Comparison of ENCODE assay signal across 2 cellular contexts in the genomic region with DNA sequence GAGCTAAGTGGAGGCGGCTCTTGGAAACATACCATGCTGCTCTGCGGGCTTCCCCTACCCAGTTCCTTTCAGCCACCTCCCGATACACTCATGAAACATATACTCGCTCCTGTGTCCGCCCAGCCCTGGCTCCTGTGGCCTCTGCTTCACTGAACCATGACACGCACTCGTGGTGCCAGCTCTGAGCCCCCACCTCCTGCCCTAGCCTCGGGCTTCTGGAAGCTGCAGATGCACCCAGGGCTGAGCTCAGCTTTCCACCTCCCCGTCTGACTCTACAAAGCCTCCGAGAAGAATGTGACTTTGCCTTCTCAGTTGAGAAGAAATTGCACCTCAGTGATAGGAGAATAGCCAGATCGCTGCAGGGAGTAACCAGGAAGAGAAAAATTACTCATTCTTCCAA.
TF ChIP-seq lines count a peak whose summit lies in the region.

No MANE protein-coding gene starts in this region.

TF ChIP-seq in SK-N-SH, 30 proteins besides CTCF, POLR2A, EP300 and RAD21 (continued from another document):
- TF ChIP-seq, protein P1, sequence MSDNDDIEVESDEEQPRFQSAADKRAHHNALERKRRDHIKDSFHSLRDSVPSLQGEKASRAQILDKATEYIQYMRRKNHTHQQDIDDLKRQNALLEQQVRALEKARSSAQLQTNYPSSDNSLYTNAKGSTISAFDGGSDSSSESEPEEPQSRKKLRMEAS (IDR thresholded peaks at IDR 0.05; ENCODE audit: low read depth) = no peak
- TF ChIP-seq CHD2 (IDR thresholded peaks at IDR 0.05; ENCODE audit: low read length, partially characterized antibody) = no peak
- TF ChIP-seq, protein P2, sequence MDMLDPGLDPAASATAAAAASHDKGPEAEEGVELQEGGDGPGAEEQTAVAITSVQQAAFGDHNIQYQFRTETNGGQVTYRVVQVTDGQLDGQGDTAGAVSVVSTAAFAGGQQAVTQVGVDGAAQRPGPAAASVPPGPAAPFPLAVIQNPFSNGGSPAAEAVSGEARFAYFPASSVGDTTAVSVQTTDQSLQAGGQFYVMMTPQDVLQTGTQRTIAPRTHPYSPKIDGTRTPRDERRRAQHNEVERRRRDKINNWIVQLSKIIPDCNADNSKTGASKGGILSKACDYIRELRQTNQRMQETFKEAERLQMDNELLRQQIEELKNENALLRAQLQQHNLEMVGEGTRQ (IDR thresholded peaks at IDR 0.05; ENCODE audit: borderline replicate concordance, low read depth, low read length) = no peak
- TF ChIP-seq NFIC (IDR thresholded peaks at IDR 0.05; ENCODE audit: borderline replicate concordance) = no peak

TF ChIP-seq in SK-N-SH treated with all-trans-retinoic acid at 6 μM for 48 hours, 23 proteins besides CTCF, POLR2A, EP300 and RAD21 (continued from another document):
- TF ChIP-seq, protein P3, sequence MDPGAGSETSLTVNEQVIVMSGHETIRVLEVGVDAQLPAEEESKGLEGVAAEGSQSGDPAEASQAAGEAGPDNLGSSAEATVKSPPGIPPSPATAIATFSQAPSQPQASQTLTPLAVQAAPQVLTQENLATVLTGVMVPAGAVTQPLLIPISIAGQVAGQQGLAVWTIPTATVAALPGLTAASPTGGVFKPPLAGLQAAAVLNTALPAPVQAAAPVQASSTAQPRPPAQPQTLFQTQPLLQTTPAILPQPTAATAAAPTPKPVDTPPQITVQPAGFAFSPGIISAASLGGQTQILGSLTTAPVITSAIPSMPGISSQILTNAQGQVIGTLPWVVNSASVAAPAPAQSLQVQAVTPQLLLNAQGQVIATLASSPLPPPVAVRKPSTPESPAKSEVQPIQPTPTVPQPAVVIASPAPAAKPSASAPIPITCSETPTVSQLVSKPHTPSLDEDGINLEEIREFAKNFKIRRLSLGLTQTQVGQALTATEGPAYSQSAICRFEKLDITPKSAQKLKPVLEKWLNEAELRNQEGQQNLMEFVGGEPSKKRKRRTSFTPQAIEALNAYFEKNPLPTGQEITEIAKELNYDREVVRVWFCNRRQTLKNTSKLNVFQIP (CRISPR knock-in tag; IDR thresholded peaks at IDR 0.05; ENCODE audit: borderline replicate concordance, low read depth) = no peak
- TF ChIP-seq ISL1 (CRISPR knock-in tag; IDR thresholded peaks at IDR 0.05) (no peak), CSDC2 (CRISPR knock-in tag; IDR thresholded peaks at IDR 0.05) (no peak), ZNF8 (CRISPR knock-in tag; IDR thresholded peaks at IDR 0.05) (no peak), PPARA (CRISPR knock-in tag; IDR thresholded peaks at IDR 0.05; ENCODE audit: borderline replicate concordance) (no peak), ZFP3 (CRISPR knock-in tag; IDR thresholded peaks at IDR 0.05) (no peak), ZNF565 (CRISPR knock-in tag; conservative IDR thresholded peaks at IDR 0.05; ENCODE audit: low read depth) (no peak), TOX (CRISPR knock-in tag; IDR thresholded peaks at IDR 0.05; ENCODE audit: borderline replicate concordance) (no peak), GLIS3 (CRISPR knock-in tag; IDR thresholded peaks at IDR 0.05) (no peak), ESRRG (CRISPR knock-in tag; IDR thresholded peaks at IDR 0.05) (no peak), TCF4 (CRISPR knock-in tag; IDR thresholded peaks at IDR 0.05; ENCODE audit: borderline replicate concordance) (no peak)
- TF ChIP-seq, protein P4, sequence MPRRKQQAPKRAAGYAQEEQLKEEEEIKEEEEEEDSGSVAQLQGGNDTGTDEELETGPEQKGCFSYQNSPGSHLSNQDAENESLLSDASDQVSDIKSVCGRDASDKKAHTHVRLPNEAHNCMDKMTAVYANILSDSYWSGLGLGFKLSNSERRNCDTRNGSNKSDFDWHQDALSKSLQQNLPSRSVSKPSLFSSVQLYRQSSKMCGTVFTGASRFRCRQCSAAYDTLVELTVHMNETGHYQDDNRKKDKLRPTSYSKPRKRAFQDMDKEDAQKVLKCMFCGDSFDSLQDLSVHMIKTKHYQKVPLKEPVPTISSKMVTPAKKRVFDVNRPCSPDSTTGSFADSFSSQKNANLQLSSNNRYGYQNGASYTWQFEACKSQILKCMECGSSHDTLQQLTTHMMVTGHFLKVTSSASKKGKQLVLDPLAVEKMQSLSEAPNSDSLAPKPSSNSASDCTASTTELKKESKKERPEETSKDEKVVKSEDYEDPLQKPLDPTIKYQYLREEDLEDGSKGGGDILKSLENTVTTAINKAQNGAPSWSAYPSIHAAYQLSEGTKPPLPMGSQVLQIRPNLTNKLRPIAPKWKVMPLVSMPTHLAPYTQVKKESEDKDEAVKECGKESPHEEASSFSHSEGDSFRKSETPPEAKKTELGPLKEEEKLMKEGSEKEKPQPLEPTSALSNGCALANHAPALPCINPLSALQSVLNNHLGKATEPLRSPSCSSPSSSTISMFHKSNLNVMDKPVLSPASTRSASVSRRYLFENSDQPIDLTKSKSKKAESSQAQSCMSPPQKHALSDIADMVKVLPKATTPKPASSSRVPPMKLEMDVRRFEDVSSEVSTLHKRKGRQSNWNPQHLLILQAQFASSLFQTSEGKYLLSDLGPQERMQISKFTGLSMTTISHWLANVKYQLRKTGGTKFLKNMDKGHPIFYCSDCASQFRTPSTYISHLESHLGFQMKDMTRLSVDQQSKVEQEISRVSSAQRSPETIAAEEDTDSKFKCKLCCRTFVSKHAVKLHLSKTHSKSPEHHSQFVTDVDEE (CRISPR knock-in tag; IDR thresholded peaks at IDR 0.05) = no peak
- TF ChIP-seq, protein P5, sequence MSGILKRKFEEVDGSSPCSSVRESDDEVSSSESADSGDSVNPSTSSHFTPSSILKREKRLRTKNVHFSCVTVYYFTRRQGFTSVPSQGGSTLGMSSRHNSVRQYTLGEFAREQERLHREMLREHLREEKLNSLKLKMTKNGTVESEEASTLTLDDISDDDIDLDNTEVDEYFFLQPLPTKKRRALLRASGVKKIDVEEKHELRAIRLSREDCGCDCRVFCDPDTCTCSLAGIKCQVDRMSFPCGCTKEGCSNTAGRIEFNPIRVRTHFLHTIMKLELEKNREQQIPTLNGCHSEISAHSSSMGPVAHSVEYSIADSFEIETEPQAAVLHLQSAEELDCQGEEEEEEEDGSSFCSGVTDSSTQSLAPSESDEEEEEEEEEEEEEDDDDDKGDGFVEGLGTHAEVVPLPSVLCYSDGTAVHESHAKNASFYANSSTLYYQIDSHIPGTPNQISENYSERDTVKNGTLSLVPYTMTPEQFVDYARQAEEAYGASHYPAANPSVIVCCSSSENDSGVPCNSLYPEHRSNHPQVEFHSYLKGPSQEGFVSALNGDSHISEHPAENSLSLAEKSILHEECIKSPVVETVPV (CRISPR knock-in tag; IDR thresholded peaks at IDR 0.05) = no peak
- TF ChIP-seq, protein P6, sequence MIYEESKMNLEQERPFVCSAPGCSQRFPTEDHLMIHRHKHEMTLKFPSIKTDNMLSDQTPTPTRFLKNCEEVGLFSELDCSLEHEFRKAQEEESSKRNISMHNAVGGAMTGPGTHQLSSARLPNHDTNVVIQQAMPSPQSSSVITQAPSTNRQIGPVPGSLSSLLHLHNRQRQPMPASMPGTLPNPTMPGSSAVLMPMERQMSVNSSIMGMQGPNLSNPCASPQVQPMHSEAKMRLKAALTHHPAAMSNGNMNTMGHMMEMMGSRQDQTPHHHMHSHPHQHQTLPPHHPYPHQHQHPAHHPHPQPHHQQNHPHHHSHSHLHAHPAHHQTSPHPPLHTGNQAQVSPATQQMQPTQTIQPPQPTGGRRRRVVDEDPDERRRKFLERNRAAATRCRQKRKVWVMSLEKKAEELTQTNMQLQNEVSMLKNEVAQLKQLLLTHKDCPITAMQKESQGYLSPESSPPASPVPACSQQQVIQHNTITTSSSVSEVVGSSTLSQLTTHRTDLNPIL (CRISPR knock-in tag; IDR thresholded peaks at IDR 0.05; ENCODE audit: low read depth) = no peak
